ENCODE assay signal across 8 cellular contexts in genomic region chr10:26479766-26480492, GRCh38. TPM values are rescaled to one million over a fixed set of nuclear protein-coding genes. Genes with fewer than 3 reads are reported as not detected.
DNase-seq lines count a peak whose midpoint lies in the region; ATAC-seq and TF ChIP-seq lines count a peak whose summit lies in the region.

No MANE protein-coding gene starts in this region.

- CTCF ChIA-PET in GM10248 (lab: Yijun Ruan, JAX) (interaction anchor here (1.0 to 2.4 kb wide), 3 partner anchors 12 to 70 kb away, joined by 3 to 12 read pairs (median 4); no protein-coding TSS in a partner anchor), OCI-LY7 (lab: Charles Lee; ENCODE audit: unreplicated experiment) (interaction anchor here (0.6 to 1.8 kb wide), 2 partner anchors 9 to 30 kb away, joined by 3 to 4 read pairs; no protein-coding TSS in a partner anchor), Caco-2 (lab: Charles Lee) (interaction anchor here (0.6 kb wide), 1 partner anchor 168 kb away, joined by 4 read pairs; no protein-coding TSS in a partner anchor)

- H3K9me3 ChIP-seq in OCI-LY7 (ENCODE audit: low read length) = no peaks in the 10 kb centered on the region
- no peaks in the 10 kb centered on the region for H3K9me3 ChIP-seq in lower lobe of right lung
- no peaks in the 10 kb centered on the region for H3K9me3 ChIP-seq in aorta (ENCODE audit: control insufficient read depth, low read length)
- peaks cover 4% of the 10 kb centered on the region; the same call in 1 of the 2 replicates for H3K9me3 ChIP-seq in Caco-2

- H3K27ac Mint-ChIP-seq in Caco-2 (ENCODE audit: unreplicated experiment) = no peak overlapping the region

- 86 to 88% methylated on average over 6 of the region's 6 CpGs for WGBS in aorta, 2 donors

- H3K4me3 Mint-ChIP-seq in Caco-2 (ENCODE audit: unreplicated experiment) = no peak overlapping the region

- intact Hi-C loops in OCI-LY7 (cut with micrococcal nuclease; ENCODE audit: unreplicated experiment) (loop anchor here (2.0 kb wide), 1 partner anchor 41 kb away; the partner anchor contains the start of gene APBB1IP), lower lobe of right lung (cut with DNase I) (no loop called here), aorta (cut with DNase I) (no loop called here), Caco-2 (cut with micrococcal nuclease; ENCODE audit: unreplicated experiment) (no loop called here)

- H3K4me1 ChIP-seq in OCI-LY7 (ENCODE audit: insufficient read depth, low read length, poor library complexity, severe bottlenecking) (peaks cover 80% of the 10 kb centered on the region), lower lobe of right lung (peaks cover 36% of the 10 kb centered on the region), aorta (ENCODE audit: control insufficient read depth in 1 of 2, insufficient read depth in 2 of 2, low read length in 2 of 2) (no peaks in the 10 kb centered on the region), Caco-2 (peaks cover 7% of the 10 kb centered on the region)

- ATAC-seq in GM21825 (IDR thresholded peaks at IDR 0.05; ENCODE audit: unreplicated experiment) (peak; percentile 37), lower lobe of right lung (peak; percentile 55 to 60), GM19328 (IDR thresholded peaks at IDR 0.05; ENCODE audit: unreplicated experiment) (no peak), aorta (ENCODE audit: low FRiP score) (no peak), HG03520 (IDR thresholded peaks at IDR 0.05; ENCODE audit: unreplicated experiment) (no peak)

- H3K36me3 ChIP-seq in OCI-LY7 (ENCODE audit: insufficient read depth, low read length) (peaks cover 61% of the 10 kb centered on the region), lower lobe of right lung (peaks cover 3% of the 10 kb centered on the region), aorta (ENCODE audit: control insufficient read depth in 1 of 2, insufficient read depth in 2 of 2, low read length in 1 of 2) (no peaks in the 10 kb centered on the region), Caco-2 (ENCODE audit: control insufficient read depth, insufficient read depth, low read length) (no peaks in the 10 kb centered on the region)

- no peaks in the 10 kb centered on the region for H3K27me3 Mint-ChIP-seq in Caco-2 (ENCODE audit: insufficient read depth, unreplicated experiment)

- no peaks in the 10 kb centered on the region for H3K4me1 Mint-ChIP-seq in Caco-2 (ENCODE audit: low read depth, unreplicated experiment)

- H3K9me2 ChIP-seq in OCI-LY7 (ENCODE audit: insufficient read depth, low read length) = no peaks in the 10 kb centered on the region

- H3K27me3 ChIP-seq in lower lobe of right lung (ENCODE audit: low read depth) = no peaks in the 10 kb centered on the region
- no peaks in the 10 kb centered on the region for H3K27me3 ChIP-seq in aorta (ENCODE audit: control insufficient read depth in 1 of 2, insufficient read depth in 2 of 2, low read length in 1 of 2)
- H3K27me3 ChIP-seq in Caco-2 (replicated peaks; ENCODE audit: control insufficient read depth, insufficient read depth, low read length) = no peaks in the 10 kb centered on the region

- peak overlapping the region; percentile 85 for H3K4me2 ChIP-seq in OCI-LY7 (ENCODE audit: low read length)

- no peaks in the 10 kb centered on the region for H3K36me3 Mint-ChIP-seq in Caco-2 (ENCODE audit: insufficient read depth, unreplicated experiment)

- DNase-seq in GM10248 (ENCODE audit: extremely low spot score) (peak; percentile 32), OCI-LY7 (ENCODE audit: low spot score) (peak; percentile 78), lower lobe of right lung (no peak), aorta (no peak), Caco-2 (no peak)

- no peaks in the 10 kb centered on the region; the same call in 1 of the 2 replicates for H4K20me1 ChIP-seq in OCI-LY7 (ENCODE audit: insufficient read depth, low read length)

- H3K79me2 ChIP-seq in OCI-LY7 (ENCODE audit: insufficient read depth, low read depth, low read length) = peaks cover 99% of the 10 kb centered on the region

- peak overlapping the region; percentile 96 for H3K27ac ChIP-seq in OCI-LY7 (ENCODE audit: low read depth, low read length, poor library complexity, severe bottlenecking)
- H3K27ac ChIP-seq in lower lobe of right lung = no peak overlapping the region
- no peak overlapping the region for H3K27ac ChIP-seq in aorta (ENCODE audit: low read depth in 1 of 2, low read length in 2 of 2)

- TF ChIP-seq CTCF in GM10248 (IDR thresholded peaks at IDR 0.05; ENCODE audit: control extremely low read depth, extremely low read depth, low read depth, missing control alignments) (no peak), OCI-LY7 (conservative IDR thresholded peaks at IDR 0.05; ENCODE audit: low read length) (no peak), lower lobe of right lung (IDR thresholded peaks at IDR 0.05) (no peak), Caco-2 (IDR thresholded peaks at IDR 0.05; ENCODE audit: insufficient read depth in 1 of 2, low read depth in 1 of 2, low read length in 1 of 2, severe bottlenecking in 1 of 2, unreplicated experiment in 1 of 2) (no peak)

- POLR2A ChIA-PET in GM10248 (lab: Yijun Ruan, JAX) = no interaction called here
- POLR2A ChIA-PET in OCI-LY7 (lab: Charles Lee) = interaction anchor here (0.5 to 1.6 kb wide), 13 partner anchors 11 to 220 kb away, joined by 3 to 10 read pairs (median 4); partner anchors contain the start of gene APBB1IP
- POLR2A ChIA-PET in Caco-2 (lab: Charles Lee) = no interaction called here

- BruUV-seq in OCI-LY7 (replicated peaks; lab: Mats Ljungman, UMichigan) = no TSS peak
- BruUV-seq in Caco-2 (replicated peaks; lab: Mats Ljungman, UMichigan) = no TSS peak

- H3K9me3 Mint-ChIP-seq in Caco-2 (ENCODE audit: unreplicated experiment) = peaks cover 10% of the 10 kb centered on the region

- H2AFZ ChIP-seq in OCI-LY7 (ENCODE audit: low read length) = no peak overlapping the region

- H3K4me3 ChIP-seq in OCI-LY7 (ENCODE audit: low read depth, low read length, poor library complexity, severe bottlenecking) (peak overlapping the region; percentile 58), lower lobe of right lung (no peak overlapping the region), aorta (ENCODE audit: low read length in 2 of 2) (no peak overlapping the region), Caco-2 (ENCODE audit: low read depth, low read length) (no peak overlapping the region)

RNA-seq across cellular contexts. Expression of gene APBB1IP, which starts 41.8 kb away (rescaled TPM):
- 58.1 and 65.8 TPM in 2 replicates for total RNA-seq in OCI-LY7 (2014; rRNA removed; shearing (Covaris generic))
- total RNA-seq in OCI-LY7 (2022) = 167 and 196 TPM in 2 replicates
- 36.8 TPM for total RNA-seq in lower lobe of right lung
- 10 to 100 TPM; 11.0 to 18.5 TPM for total RNA-seq in aorta
- polyA plus RNA-seq in aorta = 1 to 10 TPM in 1 of 2 donors, under 1 TPM in 1; 0.82 to 4.4 TPM
- total RNA-seq in Caco-2 (2022) = 0.14 and 0.16 TPM in 2 replicates

Comparison
In these comparisons a context has a peak if more than half of its experiments do, and no peak if none do; other contexts are left out.
1. DNase-seq: peak in GM10248 (single experiment) and OCI-LY7 (single experiment); none in lower lobe of right lung (single experiment), aorta (0 of 2) and Caco-2 (0 of 2).
2. ATAC-seq: peak in GM21825 (single experiment) and lower lobe of right lung (2 of 2); none in GM19328 (single experiment), aorta (single experiment) and HG03520 (single experiment).
3. RNA of gene APBB1IP, which starts 41.8 kb away (total RNA-seq): 58.1 to 196 TPM in OCI-LY7, 36.8 TPM in lower lobe of right lung (single experiment) and 11.0 to 18.5 TPM in aorta; 0.14 to 0.16 TPM in Caco-2; every median in the first group is over 10 times any median in the second.